Comparison of ENCODE assay signal across 8 cellular contexts in the genomic region with DNA sequence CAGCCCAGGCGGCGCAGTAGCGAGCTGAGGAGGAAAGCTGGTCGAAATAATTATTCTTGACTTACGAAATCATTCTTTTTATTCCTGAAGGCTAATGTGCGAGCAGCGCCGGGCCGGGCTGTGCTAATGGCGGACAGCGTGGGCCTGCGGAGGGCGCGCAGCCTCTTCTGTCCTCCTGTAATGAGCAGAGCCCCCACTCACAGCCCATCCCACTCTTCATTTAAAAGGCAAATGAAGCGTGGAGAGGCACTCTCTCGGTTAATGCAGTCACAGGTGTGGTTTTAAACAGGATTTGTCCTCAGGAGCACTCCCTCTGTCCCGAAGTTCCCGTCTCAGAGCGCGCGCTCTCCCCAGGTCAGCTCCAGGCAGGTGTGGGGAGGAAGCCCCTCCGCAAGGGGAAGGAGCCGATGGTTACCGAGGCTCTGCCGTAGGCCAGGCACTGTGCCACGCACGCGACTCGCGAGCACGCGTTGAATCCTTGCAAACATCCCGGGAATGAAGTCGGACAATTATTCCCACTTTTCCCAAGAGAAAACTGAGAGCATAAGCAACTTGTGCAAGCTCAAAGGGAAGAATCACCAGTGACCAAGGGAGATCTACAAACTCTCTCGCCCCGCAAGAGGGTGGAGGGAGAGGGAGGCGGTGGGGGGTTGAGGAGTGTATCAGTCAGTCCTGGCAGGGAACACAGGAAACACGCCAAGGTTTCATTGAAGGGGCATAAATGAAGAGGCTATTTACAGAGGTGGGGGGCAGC. TPM values are rescaled to one million over a fixed set of nuclear protein-coding genes. Genes with fewer than 3 reads are reported as not detected.
DNase-seq lines count a peak whose midpoint lies in the region; ATAC-seq, FAIRE-seq and TF ChIP-seq lines count a peak whose summit lies in the region.

No MANE protein-coding gene starts in this region.

- H3K36me3 ChIP-seq in GM12878 (ENCODE audit: control insufficient read depth in 2 of 2, insufficient read depth in 2 of 2, low read length in 1 of 2): no peaks in the 10 kb centered on the region

- H3K27ac Mint-ChIP-seq in immature natural killer cell: no peak overlapping the region

- H3K27me3 Mint-ChIP-seq in immature natural killer cell (ENCODE audit: low read depth in 3 of 3): peaks cover 12 to 15% (median 14%) of the 10 kb centered on the region in 3 donors

- 9% methylated on average over 38 of the region's 38 CpGs for WGBS in GM12878 (ENCODE audit: insufficient coverage, insufficient replicate concordance, low lambda C conversion rate, missing lambda C conversion rate)

- no peaks in the 10 kb centered on the region; a peak in 1 of 4 replicates for H3K27me3 ChIP-seq in GM12878 (replicated peaks in 1 of 2; ENCODE audit: control insufficient read depth in 2 of 2, insufficient read depth in 2 of 2, low read length in 1 of 2)

- H2AFZ ChIP-seq in GM12878 (ENCODE audit: control insufficient read depth, low read depth, low read length): peak overlapping the region; percentile 79

- peak overlapping the region; percentile 38 for H3K9ac ChIP-seq in GM12878 (ENCODE audit: control insufficient read depth, insufficient read depth, low read length)

- peak; percentile 66 for TF ChIP-seq POLR2A in GM12878 (IDR thresholded peaks at IDR 0.05; ENCODE audit: low read depth, low read length)

- TF ChIP-seq RAD21 in GM12878 (IDR thresholded peaks at IDR 0.05; ENCODE audit: insufficient read depth, low read depth, low read length): no peak

- FAIRE-seq in GM12878 (lab: Jason Lieb, UNC): peak; percentile 7

- intact Hi-C loops in GM12878 (cut with micrococcal nuclease; ENCODE audit: unreplicated experiment): no loop called here

- in situ Hi-C loops in GM12878 (cut with MboI): loop anchor here (10.0 kb wide), 1 partner anchor 711 kb away; no protein-coding TSS in a partner anchor

- no peak overlapping the region for H3K27ac ChIP-seq in GM12878 (ENCODE audit: control insufficient read depth, insufficient read depth)
- peak overlapping the region in 15 of 21 experiments; percentile 0 to 67 (median 38) for H3K27ac ChIP-seq in skin epidermis

- SMC1A ChIA-PET in GM12878 (lab: Charles Lee; ENCODE audit: uncharacterized antibody, unreplicated experiment): interaction anchor here (0.6 to 1.7 kb wide), 6 partner anchors 23 to 228 kb away, joined by 3 to 5 read pairs (median 4); no protein-coding TSS in a partner anchor

- DNase-seq in GM10266 (ENCODE audit: extremely low spot score) (peak; percentile 52), NCI-H2227 (lab: John Stamatoyannopoulos, UW; ENCODE audit: unreplicated experiment) (peak; percentile 74), GM12878 (ENCODE audit: low read depth, low spot score) (no peak), immature natural killer cell (peak in 1 of 3 donors; percentile 11), RKO (ENCODE audit: low spot score) (no peak)

- H3K4me3 Mint-ChIP-seq in immature natural killer cell: peak overlapping the region; percentile 65 to 87 (median 78)

- POLR2A ChIA-PET in GM12878 (lab: Charles Lee): interaction anchor here (0.6 to 1.7 kb wide), 6 partner anchors 22 to 574 kb away, joined by 3 to 12 read pairs (median 3); no protein-coding TSS in a partner anchor

- no peaks in the 10 kb centered on the region for H3K9me3 ChIP-seq in GM12878 (replicated peaks; ENCODE audit: control insufficient read depth, insufficient read depth, low read length)

- no peak for TF ChIP-seq EP300 in GM12878 (IDR thresholded peaks at IDR 0.05; ENCODE audit: borderline replicate concordance in 1 of 2, control insufficient read depth in 1 of 2, low read depth in 2 of 2, low read length in 2 of 2)

- H4K20me1 ChIP-seq in GM12878 (ENCODE audit: control insufficient read depth, insufficient read depth): no peaks in the 10 kb centered on the region

- CTCF ChIA-PET in GM12878 (lab: Yijun Ruan, JAX): interaction anchor here (0.7 to 2.8 kb wide), 5 partner anchors 75 to 246 kb away, joined by 3 to 10 read pairs (median 4); no protein-coding TSS in a partner anchor

- TF ChIP-seq CTCF in GM10266 (IDR thresholded peaks at IDR 0.05; ENCODE audit: control insufficient read depth, insufficient read depth, low read depth, missing control alignments): peak; percentile 38
- TF ChIP-seq CTCF in GM12878 (IDR thresholded peaks at IDR 0.05 in 2 of 3, conservative IDR thresholded peaks at IDR 0.05 in 1 of 3; ENCODE audit: control insufficient read depth in 2 of 3, extremely low read depth in 1 of 3, insufficient read depth in 1 of 3, low read depth in 3 of 3, low read length in 3 of 3): peak in 1 of 3 experiments; percentile 12; a peak in 1 of 6 replicates

- H3K79me2 ChIP-seq in GM12878 (ENCODE audit: control insufficient read depth, insufficient read depth, low read length): no peaks in the 10 kb centered on the region

- H3K36me3 Mint-ChIP-seq in immature natural killer cell: peaks cover 0 to 4% (median 0%) of the 10 kb centered on the region in 3 donors

- H3K4me2 ChIP-seq in GM12878 (ENCODE audit: control insufficient read depth, insufficient read depth): peak overlapping the region; percentile 83

- RAD21 ChIA-PET in GM12878 (lab: Charles Lee; ENCODE audit: unreplicated experiment): interaction anchor here (0.6 to 2.2 kb wide), 8 partner anchors 14 to 788 kb away, joined by 3 to 16 read pairs (median 5); a partner anchor contains a TSS

- ATAC-seq in GM12878: peak; percentile 70
- no peak for ATAC-seq in GM19351 (IDR thresholded peaks at IDR 0.05; ENCODE audit: unreplicated experiment)
- ATAC-seq in HG03108 (IDR thresholded peaks at IDR 0.05; ENCODE audit: unreplicated experiment): no peak

- no TSS peak for BruUV-seq in GM12878 (replicated peaks; lab: Mats Ljungman, UMichigan)

- H3K4me1 Mint-ChIP-seq in immature natural killer cell: peaks cover 19 to 23% of the 10 kb centered on the region in 2 donors

- peaks cover 21% of the 10 kb centered on the region for H3K4me1 ChIP-seq in GM12878 (ENCODE audit: control insufficient read depth, insufficient read depth, low read length)

- peak overlapping the region; percentile 58 for H3K4me3 ChIP-seq in GM12878
- peak overlapping the region; percentile 21 to 43 (median 30) for H3K4me3 ChIP-seq in skin epidermis

- peaks cover 0 to 1% (median 0%) of the 10 kb centered on the region in 6 donors for H3K9me3 Mint-ChIP-seq in immature natural killer cell

TF ChIP-seq in GM12878, 131 proteins besides CTCF, POLR2A, EP300 and RAD21 (continues in another document):
- no peak for TF ChIP-seq NBN (IDR thresholded peaks at IDR 0.05)
- TF ChIP-seq STAT3 (IDR thresholded peaks at IDR 0.05; ENCODE audit: low read depth, low read length): no peak
- TF ChIP-seq, protein P1, sequence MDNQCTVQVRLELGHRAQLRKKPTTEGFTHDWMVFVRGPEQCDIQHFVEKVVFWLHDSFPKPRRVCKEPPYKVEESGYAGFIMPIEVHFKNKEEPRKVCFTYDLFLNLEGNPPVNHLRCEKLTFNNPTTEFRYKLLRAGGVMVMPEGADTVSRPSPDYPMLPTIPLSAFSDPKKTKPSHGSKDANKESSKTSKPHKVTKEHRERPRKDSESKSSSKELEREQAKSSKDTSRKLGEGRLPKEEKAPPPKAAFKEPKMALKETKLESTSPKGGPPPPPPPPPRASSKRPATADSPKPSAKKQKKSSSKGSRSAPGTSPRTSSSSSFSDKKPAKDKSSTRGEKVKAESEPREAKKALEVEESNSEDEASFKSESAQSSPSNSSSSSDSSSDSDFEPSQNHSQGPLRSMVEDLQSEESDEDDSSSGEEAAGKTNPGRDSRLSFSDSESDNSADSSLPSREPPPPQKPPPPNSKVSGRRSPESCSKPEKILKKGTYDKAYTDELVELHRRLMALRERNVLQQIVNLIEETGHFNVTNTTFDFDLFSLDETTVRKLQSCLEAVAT (IDR thresholded peaks at IDR 0.05): 0 out of 2 replicates have a peak, but pooled peaks have one; percentile 48
- TF ChIP-seq, protein P2, sequence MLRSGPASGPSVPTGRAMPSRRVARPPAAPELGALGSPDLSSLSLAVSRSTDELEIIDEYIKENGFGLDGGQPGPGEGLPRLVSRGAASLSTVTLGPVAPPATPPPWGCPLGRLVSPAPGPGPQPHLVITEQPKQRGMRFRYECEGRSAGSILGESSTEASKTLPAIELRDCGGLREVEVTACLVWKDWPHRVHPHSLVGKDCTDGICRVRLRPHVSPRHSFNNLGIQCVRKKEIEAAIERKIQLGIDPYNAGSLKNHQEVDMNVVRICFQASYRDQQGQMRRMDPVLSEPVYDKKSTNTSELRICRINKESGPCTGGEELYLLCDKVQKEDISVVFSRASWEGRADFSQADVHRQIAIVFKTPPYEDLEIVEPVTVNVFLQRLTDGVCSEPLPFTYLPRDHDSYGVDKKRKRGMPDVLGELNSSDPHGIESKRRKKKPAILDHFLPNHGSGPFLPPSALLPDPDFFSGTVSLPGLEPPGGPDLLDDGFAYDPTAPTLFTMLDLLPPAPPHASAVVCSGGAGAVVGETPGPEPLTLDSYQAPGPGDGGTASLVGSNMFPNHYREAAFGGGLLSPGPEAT (IDR thresholded peaks at IDR 0.05; ENCODE audit: low read depth): no peak
- peak; percentile 48; the same call in 1 of the 2 replicates for TF ChIP-seq EED (IDR thresholded peaks at IDR 0.05; ENCODE audit: low read depth)
- TF ChIP-seq BRCA1 (IDR thresholded peaks at IDR 0.05; ENCODE audit: low read depth, low read length): no peak
- TF ChIP-seq ESRRA (IDR thresholded peaks at IDR 0.05; ENCODE audit: low read length): no peak
- TF ChIP-seq ASH2L (IDR thresholded peaks at IDR 0.05; ENCODE audit: borderline replicate concordance, low read depth): no peak
- TF ChIP-seq RELA (IDR thresholded peaks at IDR 0.05; ENCODE audit: borderline replicate concordance, partially characterized antibody): no peak

RNA-seq across cellular contexts. Expression of a gene that starts 35.5 kb away (rescaled TPM):
- 26.2 and 26.9 TPM in 2 replicates for total RNA-seq in GM12878 (2013; cell fraction: nucleolus; rRNA removed)
- total RNA-seq in GM12878 (2014; rRNA removed) (8.2 and 10.7 TPM in 2 replicates), GM12878 (2014; rRNA removed; fragmentation: Illumina TruSeq; extraction: Trizol) (18.2 and 19.1 TPM in 2 replicates), GM12878 (2021) (34.4 and 38.0 TPM in 2 replicates)
- 25.3 TPM for polyA plus RNA-seq in GM12878 (2011; ENCODE audit: low read depth)
- polyA plus RNA-seq in GM12878 (2011; rRNA removed) (16.0 and 17.0 TPM in 2 replicates), GM12878 (2014; fragmentation: Illumina TruSeq; extraction: Trizol) (29.1 and 34.3 TPM in 2 replicates), GM12878 (2014; fragmentation: Nextera tagmentation; extraction: Ambion mirVana) (1 to 10 TPM in 1 of 2 experiments, under 1 TPM in 1; 0.90 to 1.8 TPM), GM12878 (2014; rRNA removed) (16.9 and 17.2 TPM in 2 replicates), GM12878 (2016; fragmentation: Nextera tagmentation; extraction: Ambion mirVana) (10 to 100 TPM in 1 of 2 experiments, 1 to 10 TPM in 1; 5.3 to 15.7 TPM), immature natural killer cell (10 to 100 TPM in 1 of 3 donors, 1 to 10 TPM in 2; 3.1 to 10.2 (median 3.9) TPM)
- 9.5 and 13.2 TPM in 2 replicates for polyA plus RNA-seq in GM12878 (2011; cell fraction: cytosol; rRNA removed)
- 7.8 and 10.9 TPM in 2 replicates for polyA plus RNA-seq in GM12878 (2011; cell fraction: nucleus; rRNA removed)
- polyA plus RNA-seq in GM12878 (2012): 50.6 and 56.3 TPM in 2 replicates
- 10.6 and 11.9 TPM in 2 replicates for polyA minus RNA-seq in GM12878 (2011; rRNA and poly(A)+ RNA removed)
- polyA minus RNA-seq in GM12878 (2011; cell fraction: cytosol; rRNA and poly(A)+ RNA removed): 13.6 and 16.2 TPM in 2 replicates
- polyA minus RNA-seq in GM12878 (2011; cell fraction: nucleus; rRNA and poly(A)+ RNA removed): 10.0 and 25.9 TPM in 2 replicates

Comparison
In these comparisons a context has a peak if more than half of its experiments do, and no peak if none do; other contexts are left out.
1. DNase-seq: peak in GM10266 (single experiment) and NCI-H2227 (single experiment); none in GM12878 (single experiment) and RKO (single experiment).